Comparison of ENCODE assay signal across 10 cellular contexts in genomic region chr2:29238497-29238896, GRCh38.
DNase-seq lines count a peak whose midpoint lies in the region; ATAC-seq and TF ChIP-seq lines count a peak whose summit lies in the region.
"Had no signal": no experiment of that assay in that cellular context is flagged by ENCODE, and none has a peak within 500 bp of the region (broad histone marks: within the 10 kb centered on the region; RNA-seq: fewer than 3 reads in every experiment).

No MANE protein-coding gene starts in this region.

- H3K4me1 ChIP-seq in adipocyte (ENCODE audit: control insufficient read depth, insufficient read depth, low read length) (no peaks in the 10 kb centered on the region), mesenchymal stem cell (ENCODE audit: control insufficient read depth, insufficient read depth, low read depth, low read length) (peaks cover 2% of the 10 kb centered on the region)

- H2BK12ac ChIP-seq in mesenchymal stem cell (ENCODE audit: low read length in 2 of 2), result no peak overlapping the region

- no peak overlapping the region for H2AFZ ChIP-seq in mesenchymal stem cell (ENCODE audit: low read depth, low read length)

- H3K27ac ChIP-seq in HL-60 (replicated peaks) (no peak overlapping the region), mesenchymal stem cell (ENCODE audit: low read length, poor library complexity, severe bottlenecking) (no peak overlapping the region)
- no peak overlapping the region for H3K27ac ChIP-seq in CD4-positive, alpha-beta T cell (ENCODE audit: low read depth, low read length)
- H3K27ac ChIP-seq: BLaER1 treated with 17β-estradiol and CSF1 and Interleukin-3, amounts not matched to agents 10 nM and 100 nM had no signal

- no peak overlapping the region for H2BK15ac ChIP-seq in mesenchymal stem cell (ENCODE audit: low read depth, poor library complexity, severe bottlenecking)

- no peak overlapping the region for H3K18ac ChIP-seq in mesenchymal stem cell (ENCODE audit: low read depth in 1 of 2, low read length in 2 of 2)

- H3K4me2 ChIP-seq in mesenchymal stem cell (ENCODE audit: low read length, poor library complexity, severe bottlenecking), result no peak overlapping the region
- H3K4me2 ChIP-seq: BLaER1 treated with 17β-estradiol and CSF1 and Interleukin-3, amounts not matched to agents 10 nM and 100 nM had no signal

- H3K36me3 ChIP-seq in adipocyte (ENCODE audit: control insufficient read depth, insufficient read depth, low read length, severe bottlenecking), result no peaks in the 10 kb centered on the region
- no peaks in the 10 kb centered on the region for H3K36me3 ChIP-seq in mesenchymal stem cell (ENCODE audit: control insufficient read depth in 1 of 2, insufficient read depth in 2 of 2, low read depth in 1 of 2, low read length in 2 of 2)
- H3K36me3 ChIP-seq: BLaER1 treated with 17β-estradiol and CSF1 and Interleukin-3, amounts not matched to agents 10 nM and 100 nM had no signal

- H3K27me3 Mint-ChIP-seq in CD4-positive, alpha-beta T cell, result peaks cover 35% of the 10 kb centered on the region

- peak; percentile 14 for DNase-seq in NCI-H1694 (lab: John Stamatoyannopoulos, UW)
- DNase-seq in NCI-H1694 treated with DMSO at 0.1 percent for 48 hours (lab: John Stamatoyannopoulos, UW), result no peak
- DNase-seq in HL-60 (ENCODE audit: low read depth in 1 of 2, low spot score in 1 of 2), result peak in 1 of 2 experiments; percentile 18
- peak; percentile 29 for DNase-seq in adipocyte (ENCODE audit: low read depth)
- peak; percentile 15 for DNase-seq in mesenchymal stem cell
- DNase-seq in CD4-positive, alpha-beta T cell, result no peak
- no peak for DNase-seq in NCI-H1048 (lab: John Stamatoyannopoulos, UW)
- DNase-seq: activated B cell treated with CpG ODN at 0.5 μM for 24 hours had no signal

- no peak overlapping the region for H3K4me3 Mint-ChIP-seq in CD4-positive, alpha-beta T cell
- H3K4me3 Mint-ChIP-seq: activated B cell treated with CpG ODN at 0.5 μM for 24 hours had no signal

- no peak overlapping the region for H4K91ac ChIP-seq in mesenchymal stem cell (ENCODE audit: low read length)

- CTCF ChIA-PET in CD4-positive, alpha-beta T cell (lab: Charles Lee), result no interaction called here

- peaks cover 2% of the 10 kb centered on the region for H3K27me3 ChIP-seq in HL-60 (ENCODE audit: insufficient read depth, poor library complexity, severe bottlenecking)
- H3K27me3 ChIP-seq in adipocyte (replicated peaks; ENCODE audit: control insufficient read depth, insufficient read depth, low read length), result peaks cover 62% of the 10 kb centered on the region
- H3K27me3 ChIP-seq in mesenchymal stem cell (ENCODE audit: control insufficient read depth in 1 of 2, insufficient read depth in 1 of 2, low read length in 2 of 2), result peaks cover 45 to 63% of the 10 kb centered on the region in 2 experiments
- H3K27me3 ChIP-seq in CD4-positive, alpha-beta T cell (ENCODE audit: control insufficient read depth, insufficient read depth, low read length), result no peaks in the 10 kb centered on the region
- H3K27me3 ChIP-seq: BLaER1 treated with 17β-estradiol and CSF1 and Interleukin-3, amounts not matched to agents 10 nM and 100 nM had no signal

- H3K9me3 ChIP-seq in adipocyte (ENCODE audit: control insufficient read depth, low read length), result no peaks in the 10 kb centered on the region
- H3K9me3 ChIP-seq in mesenchymal stem cell (ENCODE audit: control insufficient read depth, low read length), result no peaks in the 10 kb centered on the region
- no peaks in the 10 kb centered on the region for H3K9me3 ChIP-seq in CD4-positive, alpha-beta T cell (ENCODE audit: control insufficient read depth, low read length)
- H3K9me3 ChIP-seq: BLaER1 treated with 17β-estradiol and CSF1 and Interleukin-3, amounts not matched to agents 10 nM and 100 nM had no signal

- no peak overlapping the region for H2AK5ac ChIP-seq in mesenchymal stem cell (ENCODE audit: low read length, severe bottlenecking)

- no peak overlapping the region for H3K27ac Mint-ChIP-seq in CD4-positive, alpha-beta T cell
- H3K27ac Mint-ChIP-seq: activated B cell treated with CpG ODN at 0.5 μM for 24 hours had no signal

- no peak overlapping the region for H2BK5ac ChIP-seq in mesenchymal stem cell (ENCODE audit: low read depth, low read length, poor library complexity, severe bottlenecking)

- H4K8ac ChIP-seq in mesenchymal stem cell (ENCODE audit: low read length), result no peak overlapping the region

- intact Hi-C loops in CD4-positive, alpha-beta T cell (cut with DNase I, micrococcal nuclease), result no loop called here

- H3K4me1 Mint-ChIP-seq in CD4-positive, alpha-beta T cell (ENCODE audit: low read depth), result no peaks in the 10 kb centered on the region

- H3K9me3 Mint-ChIP-seq in CD4-positive, alpha-beta T cell, result no peaks in the 10 kb centered on the region
- H3K9me3 Mint-ChIP-seq: activated B cell treated with CpG ODN at 0.5 μM for 24 hours had no signal

- no peak for ATAC-seq in CD4-positive, alpha-beta T cell (ENCODE audit: poor library complexity)
- ATAC-seq in GM21723 (IDR thresholded peaks at IDR 0.05; ENCODE audit: unreplicated experiment), result no peak

- peak; percentile 49 for TF ChIP-seq CTCF in HL-60 (IDR thresholded peaks at IDR 0.05; ENCODE audit: insufficient read depth, low read length)
- no peak for TF ChIP-seq CTCF in CD4-positive, alpha-beta T cell (IDR thresholded peaks at IDR 0.05)

- H3K9ac ChIP-seq in adipocyte (ENCODE audit: low read length), result no peak overlapping the region
- H3K9ac ChIP-seq in mesenchymal stem cell (ENCODE audit: low read length), result no peak overlapping the region
- H3K9ac ChIP-seq: BLaER1 treated with 17β-estradiol and CSF1 and Interleukin-3, amounts not matched to agents 10 nM and 100 nM had no signal

- no peaks in the 10 kb centered on the region for H3K79me1 ChIP-seq in mesenchymal stem cell (replicated peaks; ENCODE audit: low read length, poor library complexity, severe bottlenecking)

- WGBS in mesenchymal stem cell, result 64% methylated on average over 4 of the region's 7 CpGs

- H3K23ac ChIP-seq in mesenchymal stem cell (ENCODE audit: low read length in 2 of 2), result no peak overlapping the region

- H2BK120ac ChIP-seq in mesenchymal stem cell (ENCODE audit: low read depth, low read length), result no peak overlapping the region

- H3K4me3 ChIP-seq in HL-60 (replicated peaks; ENCODE audit: insufficient read depth, low read length), result no peak overlapping the region
- no peak overlapping the region for H3K4me3 ChIP-seq in adipocyte (ENCODE audit: low read length)
- H3K4me3 ChIP-seq in mesenchymal stem cell (ENCODE audit: insufficient read depth in 1 of 2, low read depth in 1 of 2, low read length in 2 of 2), result no peak overlapping the region
- H3K4me3 ChIP-seq: BLaER1 treated with 17β-estradiol and CSF1 and Interleukin-3, amounts not matched to agents 10 nM and 100 nM had no signal

- POLR2A ChIA-PET in CD4-positive, alpha-beta T cell (lab: Charles Lee), result no interaction called here

- no peaks in the 10 kb centered on the region for H3K36me3 Mint-ChIP-seq in CD4-positive, alpha-beta T cell (ENCODE audit: low read depth)

- H3K14ac ChIP-seq in mesenchymal stem cell (ENCODE audit: low read length in 2 of 2), result no peak overlapping the region

- H3K4ac ChIP-seq in mesenchymal stem cell (ENCODE audit: low read depth in 1 of 2, low read length in 2 of 2), result no peak overlapping the region

Comparison
In these comparisons a context has a peak if more than half of its experiments do, and no peak if none do; other contexts are left out.
1. DNase-seq: peak in NCI-H1694 (single experiment), adipocyte (single experiment) and mesenchymal stem cell (single experiment); none in NCI-H1694 treated with DMSO at 0.1 percent for 48 hours (single experiment), CD4-positive, alpha-beta T cell (0 of 10) and NCI-H1048 (single experiment).